ENCODE assay signal across 30 cellular contexts in the genomic region with DNA sequence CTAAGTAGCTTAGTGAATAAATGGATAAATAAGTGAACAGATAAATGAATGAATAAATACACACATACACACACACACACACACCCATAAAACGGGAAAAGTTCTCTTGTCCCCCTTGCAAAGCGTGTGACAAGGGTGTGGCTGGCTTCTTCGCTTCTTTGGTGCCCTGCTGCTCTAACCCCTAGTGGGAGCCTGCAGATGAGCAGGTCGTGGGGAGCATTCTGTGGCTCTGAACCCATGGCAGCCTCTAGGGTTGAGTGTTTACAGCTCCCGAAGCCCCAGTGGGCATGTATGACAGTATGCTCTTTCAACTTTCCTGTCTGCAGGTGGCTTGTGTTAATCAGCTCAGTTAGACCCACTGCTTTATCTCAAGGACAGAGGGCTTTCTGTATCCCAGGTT.
"Had no signal": no experiment of that assay in that cellular context is flagged by ENCODE, and none has a peak within 500 bp of the region (broad histone marks: within the 10 kb centered on the region; RNA-seq: fewer than 3 reads in every experiment).

No MANE protein-coding gene starts in this region.

- H3K27ac ChIP-seq: adrenal gland, body of pancreas, colonic mucosa, epithelial cell of prostate, WERI-Rb-1 had no signal

- ATAC-seq: activated CD4-positive, CD25-positive, alpha-beta regulatory T cell treated with anti-CD3 and anti-CD28 coated beads, Interleukin-2, amount 50 U/mL, for 24 hours; activated CD8-positive, alpha-beta T cell treated with anti-CD3 and anti-CD28 coated beads for 36 hours; activated naive CD8-positive, alpha-beta T cell treated with anti-CD3 and anti-CD28 coated beads, Interleukin-2, amount 50 U/mL, for 24 hours; activated T-cell treated with anti-CD3 and anti-CD28 coated beads, Interleukin-2, amount 50 U/mL, for 4 hours; activated T-helper 17 cell treated with anti-CD3 and anti-CD28 coated beads, Interleukin-2, amount 50 U/mL, for 72 hours; body of pancreas; esophagus mucosa; T-helper 17 cell had no signal

- H3K4me3 ChIP-seq: adrenal gland, body of pancreas, colonic mucosa had no signal

- H3K4me1 ChIP-seq: adrenal gland, body of pancreas, colonic mucosa had no signal

- H3K9me3 ChIP-seq: adrenal gland, body of pancreas, colonic mucosa had no signal

- DNase-seq: activated B cell treated with CpG ODN at 0.5 μM for 24 hours; activated CD4-positive, alpha-beta T cell treated with anti-CD3 and anti-CD28 coated beads for 48 hours; activated CD4-positive, alpha-beta T cell treated with anti-CD3 and anti-CD28 coated beads, Interleukin-2, amount 50 U/mL, for 1 hour; activated CD4-positive, alpha-beta T cell treated with anti-CD3 and anti-CD28 coated beads, Interleukin-2, amount 50 U/mL, for 48 hours; activated CD8-positive, alpha-beta memory T cell treated with anti-CD3 and anti-CD28 coated beads for 24 hours; activated CD8-positive, alpha-beta T cell treated with anti-CD3 and anti-CD28 coated beads for 36 hours; activated effector memory CD4-positive, alpha-beta T cell treated with Interleukin-2 at 50 U/mL for 16 hours; activated naive CD4-positive, alpha-beta T cell treated with anti-CD3 and anti-CD28 coated beads for 36 hours; activated naive CD8-positive, alpha-beta T cell treated with anti-CD3 and anti-CD28 coated beads for 36 hours; activated naive CD8-positive, alpha-beta T cell treated with anti-CD3 and anti-CD28 coated beads, Interleukin-2, amount 50 U/mL, for 24 hours; activated T-cell treated with anti-CD3 and anti-CD28 coated beads, Interleukin-2, amount 50 U/mL, for 4 hours; adrenal gland; amygdala; aorta; body of pancreas; caudate nucleus; colonic mucosa; effector CD8-positive, alpha-beta T cell; foreskin fibroblast; head of caudate nucleus; T-helper 17 cell; T1000; WERI-Rb-1 had no signal

- FAIRE-seq: endometrium, endothelial cell of umbilical vein, frontal cortex had no signal

- H3K36me3 ChIP-seq: adrenal gland, colonic mucosa, WERI-Rb-1 had no signal

- H3K27me3 ChIP-seq: adrenal gland, body of pancreas, colonic mucosa had no signal
